ENCODE assay signal across 8 cellular contexts in genomic region chr5:119070578-119070827, GRCh38. TPM values are rescaled to one million over a fixed set of nuclear protein-coding genes. Genes with fewer than 3 reads are reported as not detected.
DNase-seq lines count a peak whose midpoint lies in the region; ATAC-seq and TF ChIP-seq lines count a peak whose summit lies in the region.

No MANE protein-coding gene starts in this region.

- peaks cover 1% of the 10 kb centered on the region for H3K79me1 ChIP-seq in mesendoderm (ENCODE audit: low read length)

- H3K9me3 ChIP-seq in tibial nerve: no peaks in the 10 kb centered on the region

- no peak overlapping the region for H3K23ac ChIP-seq in mesendoderm (ENCODE audit: low read length)

- H3K27me3 ChIP-seq in mesendoderm (ENCODE audit: insufficient read depth, low read length, poor library complexity) (no peaks in the 10 kb centered on the region), tibial nerve (no peaks in the 10 kb centered on the region)

- DNase-seq in stimulated activated CD4-positive, alpha-beta T cell treated with anti-CD3 and anti-CD28 coated beads, Interleukin-12 subunit alpha, Interleukin-12 subunit beta, amount 100 ng/mL, for 4 hours: peak; percentile 66
- DNase-seq in stimulated activated CD4-positive, alpha-beta T cell treated with anti-CD3 and anti-CD28 coated beads, Interleukin-1b, Interleukin-23, amount 100 ng/mL, for 48 hours: no peak
- DNase-seq in NCI-H524 treated with DMSO at 0.1 percent for 48 hours (lab: John Stamatoyannopoulos, UW) (peak; percentile 86), cerebellum (ENCODE audit: low spot score) (peak; percentile 76), mesendoderm (no peak), tibial nerve (ENCODE audit: low spot score in 2 of 2) (peak in 1 of 2 donors; percentile 73), globus pallidus (ENCODE audit: low spot score) (no peak)

- H3K27ac ChIP-seq in mesendoderm (ENCODE audit: low read depth, low read length) (peak overlapping the region; percentile 22), tibial nerve (peak overlapping the region; percentile 84 to 99 (median 96))

- peak; percentile 55 for ATAC-seq in HG02852 (IDR thresholded peaks at IDR 0.05; ENCODE audit: unreplicated experiment)

- no peak overlapping the region for H3K4ac ChIP-seq in mesendoderm (ENCODE audit: low read depth, low read length)

- TF ChIP-seq EP300 in tibial nerve (IDR thresholded peaks at IDR 0.05): peak in 1 of 2 donors; percentile 70

- H3K4me3 ChIP-seq in mesendoderm (ENCODE audit: low read length) (peak overlapping the region; percentile 78), tibial nerve (peak overlapping the region; percentile 70 to 94 (median 83))

- H3K18ac ChIP-seq in mesendoderm (ENCODE audit: low read length): no peak overlapping the region

- no peak for TF ChIP-seq POLR2A in tibial nerve (IDR thresholded peaks at IDR 0.05)

- peaks cover 19% of the 10 kb centered on the region for H3K79me2 ChIP-seq in mesendoderm (ENCODE audit: control insufficient read depth, insufficient read depth, low read length)

- no peak overlapping the region for H2BK5ac ChIP-seq in mesendoderm (ENCODE audit: low read length)

- no peak overlapping the region for H2BK120ac ChIP-seq in mesendoderm (ENCODE audit: low read depth, low read length)

- no peak overlapping the region for H4K5ac ChIP-seq in mesendoderm (ENCODE audit: low read length)

- H2BK15ac ChIP-seq in mesendoderm (replicated peaks; ENCODE audit: low read depth): no peak overlapping the region

- no peak overlapping the region for H4K8ac ChIP-seq in mesendoderm (ENCODE audit: low read depth, low read length)

- no peaks in the 10 kb centered on the region for H3K36me3 ChIP-seq in mesendoderm (ENCODE audit: control insufficient read depth, insufficient read depth, low read length)
- H3K36me3 ChIP-seq in tibial nerve: no peaks in the 10 kb centered on the region

- peak overlapping the region; percentile 84 for H3K56ac ChIP-seq in mesendoderm (ENCODE audit: low read length)

- H3K9ac ChIP-seq in mesendoderm (ENCODE audit: low read length): peak overlapping the region; percentile 57

- no peak for TF ChIP-seq CTCF in tibial nerve (IDR thresholded peaks at IDR 0.05)

- peak overlapping the region; percentile 16 for H3K4me2 ChIP-seq in mesendoderm (ENCODE audit: low read length)

- no peak overlapping the region for H2AK5ac ChIP-seq in mesendoderm (ENCODE audit: low read length)

- WGBS in mesendoderm (ENCODE audit: extremely low coverage, insufficient coverage, low lambda C conversion rate): no CpG with 5 or more reads among the region's 9 CpGs
- 1% methylated on average over 9 of the region's 9 CpGs for WGBS in tibial nerve, 2 donors

- no peaks in the 10 kb centered on the region for H3K4me1 ChIP-seq in mesendoderm (ENCODE audit: control insufficient read depth, low read depth, low read length)
- H3K4me1 ChIP-seq in tibial nerve: peaks cover 0 to 42% (median 20%) of the 10 kb centered on the region in 4 donors

RNA-seq across cellular contexts. Expression of gene DMXL1, which starts 0.4 kb away (rescaled TPM):
- 110 TPM for total RNA-seq in cerebellum
- polyA plus RNA-seq in mesendoderm (2013, experiment 1 of 2): 11.2 TPM
- 12.4 TPM for polyA plus RNA-seq in mesendoderm (2013, experiment 2 of 2)
- 100 to 1,000 TPM in 1 of 4 donors, 10 to 100 TPM in 3; 59.1 to 101 (median 76.1) TPM for total RNA-seq in tibial nerve

Comparison
In these comparisons a context has a peak if more than half of its experiments do, and no peak if none do; other contexts are left out.
1. DNase-seq: peak in stimulated activated CD4-positive, alpha-beta T cell treated with anti-CD3 and anti-CD28 coated beads, Interleukin-12 subunit alpha, Interleukin-12 subunit beta, amount 100 ng/mL, for 4 hours (single experiment), NCI-H524 treated with DMSO at 0.1 percent for 48 hours (single experiment) and cerebellum (single experiment); none in stimulated activated CD4-positive, alpha-beta T cell treated with anti-CD3 and anti-CD28 coated beads, Interleukin-1b, Interleukin-23, amount 100 ng/mL, for 48 hours (single experiment), mesendoderm (single experiment) and globus pallidus (single experiment).